ENCODE assay signal across 8 cellular contexts in genomic region chr12:124428136-124428791, GRCh38.
DNase-seq lines count a peak whose midpoint lies in the region; ATAC-seq and TF ChIP-seq lines count a peak whose summit lies in the region.

No MANE protein-coding gene starts in this region.

- H3K36me3 ChIP-seq in adrenal gland (replicated peaks in 1 of 2): peaks cover 0 to 40% of the 10 kb centered on the region in 2 donors
- H3K36me3 ChIP-seq in gastrocnemius medialis: peaks cover 0 to 30% of the 10 kb centered on the region in 2 donors
- H3K36me3 ChIP-seq in GM23338 (ENCODE audit: insufficient read depth): peaks cover 9% of the 10 kb centered on the region

- H2BK15ac ChIP-seq in H9 (ENCODE audit: low read depth, low read length): no peak overlapping the region

- intact Hi-C loops in adrenal gland (cut with DNase I): no loop called here
- intact Hi-C loops in right cardiac atrium (cut with DNase I): no loop called here
- intact Hi-C loops in gastrocnemius medialis (cut with DNase I; ENCODE audit: low total_unique reads): no loop called here

- H3K27me3 ChIP-seq in H9 (ENCODE audit: insufficient read depth, low read length) (no peaks in the 10 kb centered on the region), adrenal gland (no peaks in the 10 kb centered on the region), right cardiac atrium (ENCODE audit: control insufficient read depth, insufficient read depth) (no peaks in the 10 kb centered on the region), gastrocnemius medialis (no peaks in the 10 kb centered on the region), GM23338 (ENCODE audit: insufficient read depth) (no peaks in the 10 kb centered on the region)

- no peak overlapping the region for H2BK120ac ChIP-seq in H9 (ENCODE audit: low read depth, low read length, poor library complexity, severe bottlenecking)

- H3K9me3 Mint-ChIP-seq in H9 (no peaks in the 10 kb centered on the region), GM23338 (no peaks in the 10 kb centered on the region)

- H3K18ac ChIP-seq in H9 (ENCODE audit: insufficient read length, low read depth, low read length): no peak overlapping the region

- H3K4me1 ChIP-seq in H9 (ENCODE audit: insufficient read depth, low read length): no peaks in the 10 kb centered on the region
- H3K4me1 ChIP-seq in adrenal gland (replicated peaks in 1 of 2): peaks cover 33 to 59% of the 10 kb centered on the region in 2 donors
- H3K4me1 ChIP-seq in right cardiac atrium (ENCODE audit: control insufficient read depth, insufficient read depth, low read length): peaks cover 6% of the 10 kb centered on the region
- H3K4me1 ChIP-seq in gastrocnemius medialis: peaks cover 28 to 33% of the 10 kb centered on the region in 2 donors
- no peaks in the 10 kb centered on the region for H3K4me1 ChIP-seq in GM23338 (ENCODE audit: insufficient read depth)

- H3K27ac Mint-ChIP-seq in H9 (peak overlapping the region in 2 of 3 experiments; percentile 68 to 75; a peak in 4 of 7 replicates), GM23338 (no peak overlapping the region; the same call in 1 of the 2 replicates)

- H3F3A ChIP-seq in GM23338 (replicated peaks; ENCODE audit: low read depth): peaks cover 5% of the 10 kb centered on the region; the same call in 1 of the 2 replicates

- peaks cover 13 to 71% (median 64%) of the 10 kb centered on the region in 3 experiments; a peak in 6 of 7 replicates for H3K36me3 Mint-ChIP-seq in H9 (ENCODE audit: insufficient read depth in 1 of 3, low read depth in 3 of 3)
- H3K36me3 Mint-ChIP-seq in GM23338 (ENCODE audit: low read depth): peaks cover 66% of the 10 kb centered on the region

- DNase-seq in H9 (no peak), adrenal gland (peak in 4 of 7 donors; percentile 47 to 92 (median 53)), right cardiac atrium (peak; percentile 64 to 82 (median 75)), gastrocnemius medialis (no peak), GM23338 (ENCODE audit: low spot score) (no peak), COLO668 (lab: John Stamatoyannopoulos, UW; ENCODE audit: unreplicated experiment) (no peak)

- H3K27ac ChIP-seq in H9 (ENCODE audit: insufficient read length, low read depth, low read length) (no peak overlapping the region), adrenal gland (peak overlapping the region; percentile 47 to 93 (median 66)), right cardiac atrium (ENCODE audit: low read length) (peak overlapping the region; percentile 16), gastrocnemius medialis (peak overlapping the region; percentile 48 to 68 (median 62)), GM23338 (ENCODE audit: low read depth) (no peak overlapping the region)

- H3K23me2 ChIP-seq in H9 (ENCODE audit: insufficient read length, low read depth, low read length, poor library complexity, severe bottlenecking): no peaks in the 10 kb centered on the region

- no peak overlapping the region for H3K23ac ChIP-seq in H9 (ENCODE audit: insufficient read length, low read depth, low read length)

- no peak overlapping the region for H3K56ac ChIP-seq in H9 (ENCODE audit: insufficient read length, low read depth, low read length)

- H4K8ac ChIP-seq in H9 (replicated peaks; ENCODE audit: insufficient read length, low read depth, low read length): no peak overlapping the region

- H3K4me1 Mint-ChIP-seq in H9: peaks cover 17 to 32% of the 10 kb centered on the region in 2 experiments
- H3K4me1 Mint-ChIP-seq in GM23338: peaks cover 12% of the 10 kb centered on the region

- H4K91ac ChIP-seq in H9 (ENCODE audit: insufficient read length, low read depth, low read length): no peak overlapping the region

- peaks cover 4% of the 10 kb centered on the region for H4K20me1 ChIP-seq in H9 (ENCODE audit: control insufficient read depth, insufficient read depth, insufficient read length)
- peaks cover 11% of the 10 kb centered on the region for H4K20me1 ChIP-seq in GM23338 (replicated peaks; ENCODE audit: insufficient read depth)

- TF ChIP-seq CTCF in H9 (conservative IDR thresholded peaks at IDR 0.05) (no peak), adrenal gland (IDR thresholded peaks at IDR 0.05) (no peak), gastrocnemius medialis (IDR thresholded peaks at IDR 0.05 in 4 of 5, conservative IDR thresholded peaks at IDR 0.05 in 1 of 5) (no peak), GM23338 (conservative IDR thresholded peaks at IDR 0.05; ENCODE audit: low read depth in 2 of 2) (no peak)

- H2BK5ac ChIP-seq in H9 (ENCODE audit: insufficient read length, low read length): no peak overlapping the region

- H3K4me3 Mint-ChIP-seq in H9 (no peak overlapping the region), GM23338 (no peak overlapping the region)

- no peak overlapping the region for H2BK12ac ChIP-seq in H9 (ENCODE audit: insufficient read length, low read depth, low read length)

- H4K5ac ChIP-seq in H9 (ENCODE audit: insufficient read length, low read depth, low read length): no peak overlapping the region

- TF ChIP-seq POLR2A in adrenal gland (IDR thresholded peaks at IDR 0.05) (no peak), gastrocnemius medialis (IDR thresholded peaks at IDR 0.05) (no peak)

- no peak overlapping the region for H2BK20ac ChIP-seq in H9 (ENCODE audit: low read depth, low read length, poor library complexity, severe bottlenecking)

- H2AK5ac ChIP-seq in H9 (ENCODE audit: insufficient read length, low read length): no peak overlapping the region

- H3K9ac ChIP-seq in H9 (ENCODE audit: extremely low read depth, insufficient read length, low read length): no peak overlapping the region

- no peaks in the 10 kb centered on the region for H3K79me2 ChIP-seq in H9 (ENCODE audit: insufficient read depth, low read length)
- 0 out of 2 replicates have a peak, but pooled peaks cover 3% of the 10 kb centered on the region for H3K79me2 ChIP-seq in GM23338 (replicated peaks; ENCODE audit: insufficient read depth)

- H3K4ac ChIP-seq in H9 (ENCODE audit: low read depth, low read length): no peak overlapping the region

- no peaks in the 10 kb centered on the region for H3K79me1 ChIP-seq in H9 (ENCODE audit: insufficient read depth, low read depth, low read length, poor library complexity, severe bottlenecking)

- no peak overlapping the region for H2AFZ ChIP-seq in H9 (ENCODE audit: low read length)
- H2AFZ ChIP-seq in GM23338: no peak overlapping the region

- in situ Hi-C loops in gastrocnemius medialis (cut with MboI; ENCODE audit: low sequenced_read_pairs in 4 of 4): no loop called here

- H3T11ph ChIP-seq in H9 (ENCODE audit: low read length): no peak overlapping the region

- H3K14ac ChIP-seq in H9 (ENCODE audit: insufficient read depth, low read length): no peak overlapping the region

- H3K4me3 ChIP-seq in adrenal gland (no peak overlapping the region), right cardiac atrium (ENCODE audit: low read length) (no peak overlapping the region), gastrocnemius medialis (no peak overlapping the region), GM23338 (no peak overlapping the region)

- ATAC-seq in right cardiac atrium (no peak), gastrocnemius medialis (no peak), HG03460 (IDR thresholded peaks at IDR 0.05; ENCODE audit: unreplicated experiment) (no peak), HG02623 (IDR thresholded peaks at IDR 0.05; ENCODE audit: unreplicated experiment) (no peak), GM23338 (no peak)

- H3K9me3 ChIP-seq in H9 (ENCODE audit: control insufficient read depth, low read depth, low read length) (no peaks in the 10 kb centered on the region), adrenal gland (replicated peaks in 1 of 3) (no peaks in the 10 kb centered on the region), right cardiac atrium (ENCODE audit: control insufficient read depth, low read length) (no peaks in the 10 kb centered on the region), gastrocnemius medialis (no peaks in the 10 kb centered on the region)

- H3K4me2 ChIP-seq in H9 (ENCODE audit: insufficient read depth, insufficient read length, low read length) (no peak overlapping the region), GM23338 (no peak overlapping the region)

- WGBS in H9 (ENCODE audit: extremely low coverage, insufficient read length, low lambda C conversion rate): no CpG with 5 or more reads among the region's 23 CpGs
- 58 to 67% (median 60%) methylated on average over 14 to 23 of the region's 23 CpGs for WGBS in adrenal gland, 4 donors
- 49% methylated on average over 23 of the region's 23 CpGs for WGBS in right cardiac atrium

- H3K9me2 ChIP-seq in GM23338 (ENCODE audit: insufficient read depth): no peaks in the 10 kb centered on the region

- H3K27me3 Mint-ChIP-seq in H9 (ENCODE audit: low read depth): no peaks in the 10 kb centered on the region
- H3K27me3 Mint-ChIP-seq in GM23338 (ENCODE audit: insufficient read depth, low read depth, poor library complexity): peaks cover 3% of the 10 kb centered on the region

TF ChIP-seq in GM23338, 12 proteins besides CTCF, POLR2A, EP300 and RAD21 (continues in another document):
- TF ChIP-seq REST (IDR thresholded peaks at IDR 0.05; ENCODE audit: unreplicated experiment): no peak
- TF ChIP-seq STAT1 (IDR thresholded peaks at IDR 0.05; ENCODE audit: unreplicated experiment): no peak
- TF ChIP-seq CREB1 (CRISPR knock-in tag; IDR thresholded peaks at IDR 0.05; ENCODE audit: low read depth): no peak
- TF ChIP-seq EZH2phosphoT487 (IDR thresholded peaks at IDR 0.05; ENCODE audit: unreplicated experiment): no peak
- no peak for TF ChIP-seq ZNF331 (CRISPR knock-in tag; IDR thresholded peaks at IDR 0.05; ENCODE audit: low read depth)

Comparison
In these comparisons a context has a peak if more than half of its experiments do, and no peak if none do; other contexts are left out.
1. DNase-seq: peak in adrenal gland (4 of 7) and right cardiac atrium (3 of 3); none in H9 (single experiment), gastrocnemius medialis (0 of 2), GM23338 (single experiment) and COLO668 (single experiment).
2. H3K27ac ChIP-seq: peak in adrenal gland (5 of 5), right cardiac atrium (single experiment) and gastrocnemius medialis (4 of 4); none in H9 (single experiment) and GM23338 (single experiment).